Comparison of ENCODE assay signal across 8 cellular contexts in the genomic region with DNA sequence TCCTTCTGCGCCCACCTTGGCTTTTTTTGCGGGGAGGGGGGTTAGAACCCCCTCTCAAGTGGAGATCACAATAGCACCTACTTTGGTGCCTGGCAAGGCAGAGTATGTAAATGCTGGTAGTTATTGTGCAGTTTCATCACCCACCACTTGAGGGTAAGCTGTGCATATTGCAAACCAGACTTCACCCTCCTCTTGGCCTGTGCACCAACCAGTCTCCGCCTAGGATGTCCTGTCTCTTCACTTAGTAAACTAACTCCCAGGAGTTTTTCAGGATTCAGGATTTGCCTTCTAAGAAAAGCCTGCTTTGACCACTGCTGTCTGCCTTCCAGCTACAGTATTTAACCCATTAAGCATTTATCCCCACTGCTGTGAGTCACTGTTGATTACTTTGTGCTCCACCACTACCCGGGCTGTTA. TPM values are rescaled to one million over a fixed set of nuclear protein-coding genes. Genes with fewer than 3 reads are reported as not detected.
DNase-seq lines count a peak whose midpoint lies in the region; ATAC-seq and TF ChIP-seq lines count a peak whose summit lies in the region.

No MANE protein-coding gene starts in this region.

- WGBS in body of pancreas, 2 donors = 28 to 31% methylated on average over 4 of the region's 4 CpGs

- intact Hi-C loops in body of pancreas (cut with DNase I) = no loop called here
- intact Hi-C loops in tibial artery (cut with DNase I; ENCODE audit: low total_unique reads) = no loop called here

- H3K9ac ChIP-seq in KMS-11 = no peak overlapping the region

- peaks cover 15% of the 10 kb centered on the region for H3K36me3 Mint-ChIP-seq in CD4-positive, CD25-positive, alpha-beta regulatory T cell

- no peaks in the 10 kb centered on the region for H3K9me3 ChIP-seq in CD4-positive, CD25-positive, alpha-beta regulatory T cell (ENCODE audit: control insufficient read depth in 2 of 2, low read length in 2 of 2)
- no peaks in the 10 kb centered on the region for H3K9me3 ChIP-seq in body of pancreas
- no peaks in the 10 kb centered on the region for H3K9me3 ChIP-seq in tibial artery

- H3K9me3 Mint-ChIP-seq in CD4-positive, CD25-positive, alpha-beta regulatory T cell = no peaks in the 10 kb centered on the region

- ATAC-seq in CD4-positive, CD25-positive, alpha-beta regulatory T cell (ENCODE audit: low read depth in 2 of 2) = peak; percentile 74 to 76
- ATAC-seq in GM18505 (IDR thresholded peaks at IDR 0.05; ENCODE audit: unreplicated experiment) (peak; percentile 50), body of pancreas (peak; percentile 77)

- H3K4me1 Mint-ChIP-seq in CD4-positive, CD25-positive, alpha-beta regulatory T cell = peaks cover 5 to 33% (median 24%) of the 10 kb centered on the region in 4 donors

- peaks cover 15% of the 10 kb centered on the region for H3K79me2 ChIP-seq in KMS-11 (ENCODE audit: insufficient read depth, low read depth)

- peak overlapping the region; percentile 64 to 91 (median 88) for H3K4me3 Mint-ChIP-seq in CD4-positive, CD25-positive, alpha-beta regulatory T cell

- H4K20me1 ChIP-seq in KMS-11 (ENCODE audit: insufficient read depth) = no peaks in the 10 kb centered on the region

- peak overlapping the region; percentile 39; the same call in 1 of the 2 replicates for H2AFZ ChIP-seq in KMS-11 (ENCODE audit: low read depth)

- H3K27ac Mint-ChIP-seq in CD4-positive, CD25-positive, alpha-beta regulatory T cell = peak overlapping the region in 2 of 3 donors; percentile 52 to 83

- no peaks in the 10 kb centered on the region for H3K27me3 Mint-ChIP-seq in CD4-positive, CD25-positive, alpha-beta regulatory T cell

- no peak overlapping the region for H3K4me3 ChIP-seq in CD4-positive, CD25-positive, alpha-beta regulatory T cell (ENCODE audit: low read depth, low read length)
- H3K4me3 ChIP-seq in KMS-11 (IDR thresholded peaks at IDR 0.05; ENCODE audit: insufficient read depth, low read depth, low read length) = no peak overlapping the region
- H3K4me3 ChIP-seq in body of pancreas = no peak overlapping the region
- H3K4me3 ChIP-seq in tibial artery = no peak overlapping the region

- H3K4me1 ChIP-seq in CD4-positive, CD25-positive, alpha-beta regulatory T cell (ENCODE audit: control insufficient read depth, insufficient read depth, low read length, poor library complexity, severe bottlenecking) = peaks cover 29% of the 10 kb centered on the region
- peaks cover 22% of the 10 kb centered on the region for H3K4me1 ChIP-seq in KMS-11 (ENCODE audit: low read depth, poor library complexity, severe bottlenecking)
- H3K4me1 ChIP-seq in body of pancreas = peaks cover 37% of the 10 kb centered on the region
- H3K4me1 ChIP-seq in tibial artery = peaks cover 0 to 29% (median 20%) of the 10 kb centered on the region in 4 donors

- no peak for TF ChIP-seq POLR2A in GM18505 (IDR thresholded peaks at IDR 0.05; ENCODE audit: borderline replicate concordance, extremely low read depth, insufficient read depth, insufficient read length)
- TF ChIP-seq POLR2A in Raji (IDR thresholded peaks at IDR 0.05; ENCODE audit: insufficient read depth, low read depth, low read length) = peak; percentile 37; the same call in 1 of the 2 replicates
- no peak for TF ChIP-seq POLR2A in body of pancreas (IDR thresholded peaks at IDR 0.05)

- H3K4me2 ChIP-seq in KMS-11 = no peak overlapping the region

- TF ChIP-seq CTCF in KMS-11 (conservative IDR thresholded peaks at IDR 0.05; ENCODE audit: low read depth, low read length) (peak; percentile 59), body of pancreas (IDR thresholded peaks at IDR 0.05) (peak; percentile 27 to 73 (median 63)), tibial artery (IDR thresholded peaks at IDR 0.05) (peak; percentile 39 to 45)

- DNase-seq in CD4-positive, CD25-positive, alpha-beta regulatory T cell = peak in 2 of 3 donors; percentile 58 to 77
- DNase-seq in body of pancreas (peak; percentile 52 to 76 (median 69)), kidney tubule cell (ENCODE audit: low spot score) (peak; percentile 71), tibial artery (peak in 1 of 2 donors; percentile 56), C1 segment of cervical spinal cord (lab: John Stamatoyannopoulos, UW) (no peak)

- peaks cover 18% of the 10 kb centered on the region for H3K36me3 ChIP-seq in CD4-positive, CD25-positive, alpha-beta regulatory T cell (ENCODE audit: control insufficient read depth, insufficient read depth, low read length)
- H3K36me3 ChIP-seq in KMS-11 (ENCODE audit: insufficient read depth) (no peaks in the 10 kb centered on the region), body of pancreas (replicated peaks in 1 of 2; ENCODE audit: insufficient read depth in 1 of 2, low read depth in 2 of 2) (peaks cover 0 to 5% of the 10 kb centered on the region in 2 donors), tibial artery (peaks cover 13 to 22% (median 21%) of the 10 kb centered on the region in 3 donors)

- H3K27ac ChIP-seq in CD4-positive, CD25-positive, alpha-beta regulatory T cell (ENCODE audit: insufficient read depth, low read length, poor library complexity, severe bottlenecking) = peak overlapping the region; percentile 33
- H3K27ac ChIP-seq in KMS-11 = no peak overlapping the region
- H3K27ac ChIP-seq in body of pancreas = peak overlapping the region in 2 of 4 donors; percentile 34 to 45
- peak overlapping the region in 1 of 2 donors; percentile 6 for H3K27ac ChIP-seq in tibial artery

- H3K27me3 ChIP-seq in CD4-positive, CD25-positive, alpha-beta regulatory T cell (ENCODE audit: control insufficient read depth, insufficient read depth, low read length) = no peaks in the 10 kb centered on the region
- H3K27me3 ChIP-seq in KMS-11 (ENCODE audit: insufficient read depth, low read depth) (no peaks in the 10 kb centered on the region), body of pancreas (no peaks in the 10 kb centered on the region), tibial artery (no peaks in the 10 kb centered on the region)

RNA-seq across cellular contexts. Expression of a gene that starts 2.0 kb away (rescaled TPM):
- total RNA-seq in CD4-positive, CD25-positive, alpha-beta regulatory T cell = 204 TPM
- 100 to 1,000 TPM; 221 to 252 (median 236) TPM for polyA plus RNA-seq in CD4-positive, CD25-positive, alpha-beta regulatory T cell
- total RNA-seq in body of pancreas = 100 to 1,000 TPM; 129 to 204 TPM

RNA-seq across cellular contexts. Expression of a gene that starts 8.5 kb away (rescaled TPM):
- not detected for total RNA-seq in CD4-positive, CD25-positive, alpha-beta regulatory T cell
- polyA plus RNA-seq in CD4-positive, CD25-positive, alpha-beta regulatory T cell = not detected
- total RNA-seq in body of pancreas = 1 to 10 TPM; 3.1 to 4.6 TPM

RNA-seq across cellular contexts. Expression of a gene that starts 8.8 kb away (rescaled TPM):
- total RNA-seq in CD4-positive, CD25-positive, alpha-beta regulatory T cell = 9.9 TPM
- 1 to 10 TPM; 1.8 to 2.6 (median 2.2) TPM for polyA plus RNA-seq in CD4-positive, CD25-positive, alpha-beta regulatory T cell
- 1 to 10 TPM; 4.9 to 5.6 TPM for total RNA-seq in body of pancreas

RNA-seq across cellular contexts. Expression of a gene that starts 9.4 kb away (rescaled TPM):
- total RNA-seq in CD4-positive, CD25-positive, alpha-beta regulatory T cell = 3.5 TPM
- polyA plus RNA-seq in CD4-positive, CD25-positive, alpha-beta regulatory T cell = 10 to 100 TPM; 11.0 to 13.9 (median 12.2) TPM
- 10 to 100 TPM; 10.4 to 12.9 TPM for total RNA-seq in body of pancreas

RNA-seq across cellular contexts. Expression of a gene that starts 15.7 kb away (rescaled TPM):
- 12.3 TPM for total RNA-seq in CD4-positive, CD25-positive, alpha-beta regulatory T cell
- polyA plus RNA-seq in CD4-positive, CD25-positive, alpha-beta regulatory T cell = 1 to 10 TPM; 1.9 to 3.8 (median 2.7) TPM
- total RNA-seq in body of pancreas = 100 to 1,000 TPM in 1 of 2 donors, 1 to 10 TPM in 1; 5.4 to 110 TPM

Comparison
In these comparisons a context has a peak if more than half of its experiments do, and no peak if none do; other contexts are left out.
1. DNase-seq: peak in CD4-positive, CD25-positive, alpha-beta regulatory T cell (2 of 3), body of pancreas (4 of 4) and kidney tubule cell (single experiment); none in C1 segment of cervical spinal cord (0 of 14).
2. Peak in every context shown above with its lines, with median percentiles within 50 percentile points of each other: ATAC-seq and CTCF ChIP-seq.